In genomic region chr6:127844529-127844928, GRCh38 we compare ENCODE assay signal across 23 cellular contexts. TPM values are rescaled to one million over a fixed set of nuclear protein-coding genes. Genes with fewer than 3 reads are reported as not detected.
A peak's percentile ranks its signal among the peaks of the same experiment; 100 is the strongest.
DNase-seq lines count a peak whose midpoint lies in the region; ATAC-seq, FAIRE-seq and TF ChIP-seq lines count a peak whose summit lies in the region.
"Had no signal": no experiment of that assay in that cellular context is flagged by ENCODE, and none has a peak within 500 bp of the region (broad histone marks: within the 10 kb centered on the region; RNA-seq: fewer than 3 reads in every experiment).

No MANE protein-coding gene starts in this region.

- ATAC-seq in T-helper 17 cell (no peak), GM21381 (IDR thresholded peaks at IDR 0.05; ENCODE audit: unreplicated experiment) (no peak)
- ATAC-seq: GM23338 had no signal

- no peaks in the 10 kb centered on the region for H3K27me3 Mint-ChIP-seq in T-helper 17 cell
- H3K27me3 Mint-ChIP-seq: CD8-positive, alpha-beta memory T cell; IgD-negative memory B cell had no signal

- no peaks in the 10 kb centered on the region for H3K79me2 ChIP-seq in osteoblast (ENCODE audit: insufficient read depth, low read length)

- H2AFZ ChIP-seq in osteoblast (ENCODE audit: low read length): no peak overlapping the region
- H2AFZ ChIP-seq: GM23338 had no signal

- no peaks in the 10 kb centered on the region for H4K20me1 ChIP-seq in osteoblast (ENCODE audit: insufficient read depth, low read length)

- H3K4me3 Mint-ChIP-seq in T-helper 17 cell: no peak overlapping the region
- H3K4me3 Mint-ChIP-seq: CD4-positive, CD25-positive, alpha-beta regulatory T cell; CD8-positive, alpha-beta memory T cell; GM23338; IgD-negative memory B cell had no signal

- peaks cover 17% of the 10 kb centered on the region for H3K4me1 ChIP-seq in osteoblast (ENCODE audit: insufficient read depth, low read length)
- H3K4me1 ChIP-seq: BE2C had no signal

- H3K27ac ChIP-seq in osteoblast (ENCODE audit: low read depth, low read length): no peak overlapping the region

- no peak overlapping the region for H3K4me3 ChIP-seq in osteoblast (ENCODE audit: insufficient read depth, low read length)
- H3K4me3 ChIP-seq: GM23338 had no signal

- no peaks in the 10 kb centered on the region for H3K27me3 ChIP-seq in osteoblast (ENCODE audit: insufficient read depth, low read length)
- H3K27me3 ChIP-seq: BE2C had no signal

- no peaks in the 10 kb centered on the region for H3K36me3 ChIP-seq in osteoblast (ENCODE audit: insufficient read depth, low read length)
- H3K36me3 ChIP-seq: BE2C had no signal

- H3K27ac Mint-ChIP-seq in T-helper 17 cell: peak overlapping the region; percentile 29
- H3K27ac Mint-ChIP-seq: CD4-positive, CD25-positive, alpha-beta regulatory T cell; GM23338; IgD-negative memory B cell had no signal

- H3K4me1 Mint-ChIP-seq in T-helper 17 cell: peaks cover 32% of the 10 kb centered on the region
- H3K4me1 Mint-ChIP-seq: GM23338, IgD-negative memory B cell had no signal

- FAIRE-seq in GM19239 (lab: Jason Lieb, UNC): peak; percentile 40
- FAIRE-seq: A204.1, G401.6, GM12891, H54, HTR-8/SVneo had no signal

- TF ChIP-seq CTCF in osteoblast (IDR thresholded peaks at IDR 0.05; ENCODE audit: extremely low read depth, low read depth, low read length): no peak

- DNase-seq in GM19239 (ENCODE audit: insufficient read length, low spot score): no peak
- no peak for DNase-seq in T-helper 17 cell
- DNase-seq in dedifferentiated amniotic fluid mesenchymal stem cell (ENCODE audit: extremely low spot score): peak; percentile 16
- no peak for DNase-seq in retina
- no peak for DNase-seq in osteoblast (ENCODE audit: insufficient read length, low spot score, missing footprints)
- DNase-seq: ACHN; BE2C; C1 segment of cervical spinal cord; CD4-positive, CD25-positive, alpha-beta regulatory T cell; CD8-positive, alpha-beta memory T cell; COR-L47; DMS 273 treated with DMSO at 0.1 percent for 48 hours; DMS53; DND-41; HCEC 1CT had no signal

- H3K4me2 ChIP-seq in osteoblast (ENCODE audit: insufficient read depth, low read length): no peak overlapping the region
- H3K4me2 ChIP-seq: GM23338 had no signal

- peaks cover 11% of the 10 kb centered on the region for H3K36me3 Mint-ChIP-seq in T-helper 17 cell (ENCODE audit: low read depth)
- H3K36me3 Mint-ChIP-seq: CD4-positive, CD25-positive, alpha-beta regulatory T cell had no signal

- H3K9me3 ChIP-seq in T-helper 17 cell (ENCODE audit: control insufficient read depth, low read length, poor library complexity, severe bottlenecking): no peaks in the 10 kb centered on the region
- no peaks in the 10 kb centered on the region for H3K9me3 ChIP-seq in osteoblast (ENCODE audit: low read depth, low read length)
- H3K9me3 ChIP-seq: BE2C had no signal

RNA-seq across cellular contexts. Expression of gene THEMIS, which starts 56.3 kb away (rescaled TPM):
- total RNA-seq in T-helper 17 cell: 10 to 100 TPM; 53.9 to 64.7 TPM
- total RNA-seq in osteoblast: under 0.01 TPM in 2 replicates
- total RNA-seq: GM23338 had no signal

Comparison
In these comparisons a context has a peak if more than half of its experiments do, and no peak if none do; other contexts are left out.
1. RNA of gene THEMIS, which starts 56.3 kb away (total RNA-seq): 53.9 to 64.7 TPM in T-helper 17 cell; under 0.01 TPM in osteoblast; every median in the first group is over 10 times any median in the second.